In the genomic region with DNA sequence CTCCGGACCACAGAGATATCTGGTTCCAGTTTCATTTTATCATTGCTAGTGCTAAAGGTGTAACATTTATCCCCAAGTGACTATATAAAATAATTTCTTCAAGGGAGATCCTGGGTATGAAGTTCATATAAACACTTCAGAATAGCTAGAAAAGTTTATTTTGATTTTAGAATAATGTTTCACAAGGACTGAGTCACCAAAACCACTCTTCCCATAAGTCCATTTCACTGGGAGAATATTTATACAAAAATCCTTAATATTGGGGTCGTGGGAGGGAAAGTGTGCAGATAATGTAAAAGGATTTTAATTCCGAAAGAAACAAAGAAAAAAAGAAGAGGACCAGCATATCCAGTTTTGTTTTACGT, we compare ENCODE assay signal across 18 cellular contexts.
"Had no signal": no experiment of that assay in that cellular context is flagged by ENCODE, and none has a peak within 500 bp of the region (broad histone marks: within the 10 kb centered on the region; RNA-seq: fewer than 3 reads in every experiment).

No MANE protein-coding gene starts in this region.

- FAIRE-seq: kidney had no signal

- H3K9me3 Mint-ChIP-seq: activated naive CD4-positive, alpha-beta T cell treated with anti-CD3 and anti-CD28 coated beads, Interleukin-2, amount 50 U/mL, for 24 hours; brain; endodermal cell; naive thymus-derived CD4-positive, alpha-beta T cell; stimulated activated naive B cell treated with anti-CD40 and anti-IgM and Interleukin-4, amounts not matched to agents 10 μg/mL and 1 μg/mL and 100 μg/mL, for 72 hours had no signal

- DNase-seq: activated CD4-positive, alpha-beta T cell treated with anti-CD3 and anti-CD28 coated beads, Interleukin-2, amount 50 U/mL, for 4 hours; activated CD4-positive, CD25-positive, alpha-beta regulatory T cell treated with anti-CD3 and anti-CD28 coated beads, Interleukin-2, amount 50 U/mL, for 72 hours; activated T-cell treated with anti-CD3 and anti-CD28 coated beads, Interleukin-2, amount 50 U/mL, for 1 hour; amniotic stem cell; dermis blood vessel endothelial cell; endodermal cell; heart right ventricle; kidney; left ventricle myocardium superior; naive thymus-derived CD4-positive, alpha-beta T cell; posterior cingulate gyrus; spleen; stimulated activated CD4-positive, alpha-beta T cell treated with anti-CD3 and anti-CD28 coated beads, Interleukin-1b, Interleukin-23, amount 100 ng/mL, for 48 hours; stimulated activated naive B cell treated with anti-CD40 and anti-IgM and Interleukin-4, amounts not matched to agents 10 μg/mL and 1 μg/mL and 100 μg/mL, for 72 hours; T-helper 9 cell had no signal

- H3K4me3 ChIP-seq: heart right ventricle, right atrium auricular region, spleen had no signal

- H3K36me3 Mint-ChIP-seq: activated naive CD4-positive, alpha-beta T cell treated with anti-CD3 and anti-CD28 coated beads, Interleukin-2, amount 50 U/mL, for 24 hours; brain; naive thymus-derived CD4-positive, alpha-beta T cell; stimulated activated naive B cell treated with anti-CD40 and anti-IgM and Interleukin-4, amounts not matched to agents 10 μg/mL and 1 μg/mL and 100 μg/mL, for 72 hours had no signal

- H3K27ac Mint-ChIP-seq: activated naive CD4-positive, alpha-beta T cell treated with anti-CD3 and anti-CD28 coated beads, Interleukin-2, amount 50 U/mL, for 24 hours; brain; endodermal cell; naive thymus-derived CD4-positive, alpha-beta T cell; stimulated activated naive B cell treated with anti-CD40 and anti-IgM and Interleukin-4, amounts not matched to agents 10 μg/mL and 1 μg/mL and 100 μg/mL, for 72 hours had no signal

- ATAC-seq: left ventricle myocardium superior; naive thymus-derived CD4-positive, alpha-beta T cell; stimulated activated naive B cell treated with anti-CD40 and anti-IgM and Interleukin-4, amounts not matched to agents 10 μg/mL and 1 μg/mL and 100 μg/mL, for 72 hours had no signal

- H3K4me3 Mint-ChIP-seq: activated naive CD4-positive, alpha-beta T cell treated with anti-CD3 and anti-CD28 coated beads, Interleukin-2, amount 50 U/mL, for 24 hours; brain; endodermal cell; naive thymus-derived CD4-positive, alpha-beta T cell; stimulated activated naive B cell treated with anti-CD40 and anti-IgM and Interleukin-4, amounts not matched to agents 10 μg/mL and 1 μg/mL and 100 μg/mL, for 72 hours had no signal

- H3K36me3 ChIP-seq: heart right ventricle, right atrium auricular region, spleen had no signal

- H3K27me3 ChIP-seq: heart right ventricle, right atrium auricular region, spleen had no signal

- H3K4me1 Mint-ChIP-seq: activated naive CD4-positive, alpha-beta T cell treated with anti-CD3 and anti-CD28 coated beads, Interleukin-2, amount 50 U/mL, for 24 hours; brain; naive thymus-derived CD4-positive, alpha-beta T cell; stimulated activated naive B cell treated with anti-CD40 and anti-IgM and Interleukin-4, amounts not matched to agents 10 μg/mL and 1 μg/mL and 100 μg/mL, for 72 hours had no signal

- H3K4me1 ChIP-seq: right atrium auricular region, spleen had no signal

- H3K27me3 Mint-ChIP-seq: brain; naive thymus-derived CD4-positive, alpha-beta T cell; stimulated activated naive B cell treated with anti-CD40 and anti-IgM and Interleukin-4, amounts not matched to agents 10 μg/mL and 1 μg/mL and 100 μg/mL, for 72 hours had no signal

- H3K9me3 ChIP-seq: right atrium auricular region, spleen had no signal

- H3K27ac ChIP-seq: heart right ventricle, right atrium auricular region had no signal
